14 cellular contexts compared by ENCODE assay signal in the genomic region with DNA sequence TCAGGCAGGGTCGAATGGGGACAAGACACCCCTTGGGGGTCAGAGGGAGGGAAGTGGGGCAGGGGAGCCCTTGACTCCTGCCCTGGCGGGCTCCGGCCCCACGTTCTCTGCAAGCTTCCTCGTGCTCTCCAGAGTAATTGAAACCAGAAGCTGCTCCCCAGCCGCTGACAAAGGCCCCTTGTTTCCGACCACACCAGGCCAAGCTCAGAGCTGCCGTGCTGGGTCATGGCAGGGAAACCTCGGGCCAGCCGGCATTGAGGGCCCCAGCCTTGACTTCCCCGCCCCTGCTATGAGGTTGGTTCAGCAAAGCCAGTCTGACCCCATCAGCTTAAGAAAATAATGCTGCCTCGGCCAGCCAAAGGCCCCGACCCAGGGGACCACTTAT. TPM values are rescaled to one million over a fixed set of nuclear protein-coding genes. Genes with fewer than 3 reads are reported as not detected.
DNase-seq lines count a peak whose midpoint lies in the region; ATAC-seq and TF ChIP-seq lines count a peak whose summit lies in the region.
"Had no signal": no experiment of that assay in that cellular context is flagged by ENCODE, and none has a peak within 500 bp of the region (broad histone marks: within the 10 kb centered on the region; RNA-seq: fewer than 3 reads in every experiment).

No MANE protein-coding gene starts in this region.

- H3K9me3 ChIP-seq in prostate gland = no peaks in the 10 kb centered on the region

- peak overlapping the region; percentile 82 for H3K27ac ChIP-seq in caudate nucleus (ENCODE audit: low read depth, low read length)
- H3K27ac ChIP-seq in prostate gland = peak overlapping the region; percentile 25 to 39

- no peaks in the 10 kb centered on the region for H3K9me3 Mint-ChIP-seq in activated T-helper 17 cell treated with anti-CD3 and anti-CD28 coated beads, Interleukin-2, amount 50 U/mL, for 72 hours
- H3K9me3 Mint-ChIP-seq: activated CD4-positive, alpha-beta T cell treated with anti-CD3 and anti-CD28 coated beads, Interleukin-2, amount 10 ng/mL, durations not matched to agents 24 days and 14 days; stimulated activated naive CD8-positive, alpha-beta T cell treated with anti-CD3 and anti-CD28 coated beads, Interleukin-15, Interleukin-2, amounts not matched to agents 100 ng/mL and 50 ng/mL, for 24 hours had no signal

- intact Hi-C loops in prostate gland (cut with DNase I) = no loop called here
- intact Hi-C loops in posterior vena cava (cut with DNase I) = no loop called here

- H3K4me3 Mint-ChIP-seq in activated T-helper 17 cell treated with anti-CD3 and anti-CD28 coated beads, Interleukin-2, amount 50 U/mL, for 72 hours = no peak overlapping the region
- H3K4me3 Mint-ChIP-seq: activated CD4-positive, alpha-beta T cell treated with anti-CD3 and anti-CD28 coated beads, Interleukin-2, amount 10 ng/mL, durations not matched to agents 24 days and 14 days; stimulated activated naive CD8-positive, alpha-beta T cell treated with anti-CD3 and anti-CD28 coated beads, Interleukin-15, Interleukin-2, amounts not matched to agents 100 ng/mL and 50 ng/mL, for 24 hours had no signal

- H3K4me1 ChIP-seq in prostate gland (replicated peaks) = peaks cover 4% of the 10 kb centered on the region

- H3K27ac Mint-ChIP-seq in activated T-helper 17 cell treated with anti-CD3 and anti-CD28 coated beads, Interleukin-2, amount 50 U/mL, for 72 hours = no peak overlapping the region
- H3K27ac Mint-ChIP-seq: activated CD4-positive, alpha-beta T cell treated with anti-CD3 and anti-CD28 coated beads, Interleukin-2, amount 10 ng/mL, durations not matched to agents 24 days and 14 days; stimulated activated naive CD8-positive, alpha-beta T cell treated with anti-CD3 and anti-CD28 coated beads, Interleukin-15, Interleukin-2, amounts not matched to agents 100 ng/mL and 50 ng/mL, for 24 hours had no signal

- no peak overlapping the region for H3K4me3 ChIP-seq in prostate gland

- no peaks in the 10 kb centered on the region for H3K27me3 Mint-ChIP-seq in activated T-helper 17 cell treated with anti-CD3 and anti-CD28 coated beads, Interleukin-2, amount 50 U/mL, for 72 hours
- H3K27me3 Mint-ChIP-seq: activated CD4-positive, alpha-beta T cell treated with anti-CD3 and anti-CD28 coated beads, Interleukin-2, amount 10 ng/mL, durations not matched to agents 24 days and 14 days; stimulated activated naive CD8-positive, alpha-beta T cell treated with anti-CD3 and anti-CD28 coated beads, Interleukin-15, Interleukin-2, amounts not matched to agents 100 ng/mL and 50 ng/mL, for 24 hours had no signal

- DNase-seq in Ammon's horn (ENCODE audit: low spot score) = peak; percentile 60
- peak in 14 of 61 donors; percentile 10 to 42 (median 20) for DNase-seq in caudate nucleus (lab: John Stamatoyannopoulos, UW)
- DNase-seq in hypothalamus (lab: John Stamatoyannopoulos, UW) = peak in 26 of 51 donors; percentile 14 to 67 (median 31)
- DNase-seq in prostate gland (ENCODE audit: low spot score) = no peak
- DNase-seq in posterior vena cava (ENCODE audit: low spot score) = no peak
- DNase-seq in cortex of kidney (lab: John Stamatoyannopoulos, UW) = no peak
- DNase-seq: activated CD4-positive, alpha-beta T cell treated with anti-CD3 and anti-CD28 coated beads, Interleukin-2, amount 10 ng/mL, durations not matched to agents 24 days and 14 days; activated naive CD4-positive, alpha-beta T cell treated with anti-CD3 and anti-CD28 coated beads, Interleukin-2, amount 50 U/mL, for 16 hours; effector memory CD4-positive, alpha-beta T cell; Karpas-422; SIG-M5 had no signal

- H3K36me3 ChIP-seq in prostate gland = no peaks in the 10 kb centered on the region

- no peak for ATAC-seq in GM18867 (IDR thresholded peaks at IDR 0.05; ENCODE audit: unreplicated experiment)
- no peak for ATAC-seq in activated T-helper 17 cell treated with anti-CD3 and anti-CD28 coated beads, Interleukin-2, amount 50 U/mL, for 72 hours (replicated peaks)

- TF ChIP-seq CTCF in prostate gland (IDR thresholded peaks at IDR 0.05) = no peak

- H3K36me3 Mint-ChIP-seq in activated T-helper 17 cell treated with anti-CD3 and anti-CD28 coated beads, Interleukin-2, amount 50 U/mL, for 72 hours (ENCODE audit: low read depth) = peaks cover 6% of the 10 kb centered on the region

- no peaks in the 10 kb centered on the region for H3K27me3 ChIP-seq in prostate gland (replicated peaks; ENCODE audit: insufficient read depth)

- no peak for TF ChIP-seq POLR2A in prostate gland (IDR thresholded peaks at IDR 0.05)

- no peaks in the 10 kb centered on the region for H3K4me1 Mint-ChIP-seq in activated T-helper 17 cell treated with anti-CD3 and anti-CD28 coated beads, Interleukin-2, amount 50 U/mL, for 72 hours
- H3K4me1 Mint-ChIP-seq: activated CD4-positive, alpha-beta T cell treated with anti-CD3 and anti-CD28 coated beads, Interleukin-2, amount 10 ng/mL, durations not matched to agents 24 days and 14 days had no signal

- WGBS in prostate gland = 69% methylated on average over 13 of the region's 13 CpGs

RNA-seq across cellular contexts. Expression of a gene that starts 43.3 kb away (rescaled TPM):
- total RNA-seq in prostate gland = 10 to 100 TPM; 15.1 to 20.3 TPM
- 1 to 10 TPM; 8.0 to 8.4 TPM for total RNA-seq in posterior vena cava
- total RNA-seq in activated T-helper 17 cell treated with anti-CD3 and anti-CD28 coated beads, Interleukin-2, amount 50 U/mL, for 72 hours = 10 to 100 TPM in 1 of 2 donors, 1 to 10 TPM in 1; 6.6 to 12.9 TPM

Comparison
In these comparisons a context has a peak if more than half of its experiments do, and no peak if none do; other contexts are left out.
1. DNase-seq: peak in Ammon's horn (single experiment) and hypothalamus (26 of 51); none in prostate gland (single experiment), posterior vena cava (single experiment) and cortex of kidney (single experiment).